Comparison of ENCODE assay signal across 9 cellular contexts in genomic region chr9:89555426-89556375, GRCh38. TPM values are rescaled to one million over a fixed set of nuclear protein-coding genes. Genes with fewer than 3 reads are reported as not detected.
A peak's percentile ranks its signal among the peaks of the same experiment; 100 is the strongest.
DNase-seq lines count a peak whose midpoint lies in the region; ATAC-seq and TF ChIP-seq lines count a peak whose summit lies in the region.
"Had no signal": no experiment of that assay in that cellular context is flagged by ENCODE, and none has a peak within 500 bp of the region (broad histone marks: within the 10 kb centered on the region; RNA-seq: fewer than 3 reads in every experiment).

No MANE protein-coding gene starts in this region.

- CTCF ChIA-PET in RWPE1 (lab: Yijun Ruan, JAX), result interaction anchor here (0.9 to 1.0 kb wide), 2 partner anchors 9 to 12 kb away, joined by 4 to 5 read pairs; no protein-coding TSS in a partner anchor

- POLR2A ChIA-PET in RWPE1 (lab: Yijun Ruan, JAX; ENCODE audit: low non-redundant PET), result interaction anchor here (0.5 kb wide), 1 partner anchor 11 kb away, joined by 3 read pairs; no protein-coding TSS in a partner anchor

- H3K4me3 Mint-ChIP-seq in H9, result no peak overlapping the region

- TF ChIP-seq CTCF in RWPE1 (conservative IDR thresholded peaks at IDR 0.05; ENCODE audit: low read depth), result no peak
- TF ChIP-seq CTCF in lung (IDR thresholded peaks at IDR 0.05; ENCODE audit: control extremely low read depth, extremely low read depth), result no peak
- TF ChIP-seq CTCF in esophagus squamous epithelium (IDR thresholded peaks at IDR 0.05), result no peak
- no peak for TF ChIP-seq CTCF in H9 (conservative IDR thresholded peaks at IDR 0.05)

- intact Hi-C loops in esophagus squamous epithelium (cut with DNase I), result no loop called here

- no peak overlapping the region for H2AFZ ChIP-seq in H9 (ENCODE audit: low read length)

- H3K56ac ChIP-seq in H9 (ENCODE audit: insufficient read length, low read depth, low read length), result no peak overlapping the region

- H3K4me1 Mint-ChIP-seq in H9, result peaks cover 17 to 19% of the 10 kb centered on the region in 2 experiments

- peaks cover 0 to 5% of the 10 kb centered on the region in 2 donors for H3K9me3 ChIP-seq in lung (ENCODE audit: control insufficient read depth in 2 of 2, insufficient read depth in 1 of 2, low read length in 1 of 2)
- no peaks in the 10 kb centered on the region for H3K9me3 ChIP-seq in esophagus squamous epithelium
- H3K9me3 ChIP-seq in H9 (ENCODE audit: control insufficient read depth, low read depth, low read length), result no peaks in the 10 kb centered on the region

- H3K4ac ChIP-seq in H9 (ENCODE audit: low read depth, low read length), result no peak overlapping the region

- no peak overlapping the region for H3T11ph ChIP-seq in H9 (ENCODE audit: low read length)

- H4K5ac ChIP-seq in H9 (ENCODE audit: insufficient read length, low read depth, low read length), result no peak overlapping the region

- H3K27me3 ChIP-seq in lung (ENCODE audit: control insufficient read depth, insufficient read depth), result no peaks in the 10 kb centered on the region
- no peaks in the 10 kb centered on the region for H3K27me3 ChIP-seq in esophagus squamous epithelium
- no peaks in the 10 kb centered on the region for H3K27me3 ChIP-seq in H9 (ENCODE audit: insufficient read depth, low read length)
- H3K27me3 ChIP-seq: cardiac muscle cell had no signal

- H3K79me2 ChIP-seq in H9 (ENCODE audit: insufficient read depth, low read length), result no peaks in the 10 kb centered on the region

- H2BK12ac ChIP-seq in H9 (ENCODE audit: insufficient read length, low read depth, low read length), result no peak overlapping the region

- no peak overlapping the region for H2AK5ac ChIP-seq in H9 (ENCODE audit: insufficient read length, low read length)

- H3K36me3 ChIP-seq in lung (ENCODE audit: control insufficient read depth in 2 of 2, insufficient read depth in 2 of 2, low read length in 2 of 2) (no peaks in the 10 kb centered on the region), esophagus squamous epithelium (no peaks in the 10 kb centered on the region)
- H3K36me3 ChIP-seq: cardiac muscle cell had no signal

- H3K79me1 ChIP-seq in H9 (ENCODE audit: insufficient read depth, low read depth, low read length, poor library complexity, severe bottlenecking), result no peaks in the 10 kb centered on the region

- H3K9ac ChIP-seq in H9 (ENCODE audit: extremely low read depth, insufficient read length, low read length), result no peak overlapping the region

- H3K27ac ChIP-seq in RWPE1 (peak overlapping the region; percentile 52), lung (ENCODE audit: low read depth in 1 of 2, low read length in 1 of 2) (peak overlapping the region in 1 of 2 donors; percentile 90), esophagus squamous epithelium (peak overlapping the region in 1 of 4 donors; percentile 42), H9 (ENCODE audit: insufficient read length, low read depth, low read length) (no peak overlapping the region)
- H3K27ac ChIP-seq: cardiac muscle cell had no signal

- no peaks in the 10 kb centered on the region for H3K23me2 ChIP-seq in H9 (ENCODE audit: insufficient read length, low read depth, low read length, poor library complexity, severe bottlenecking)

- WGBS in lung, 2 donors, result 62 to 69% methylated on average over 12 of the region's 12 CpGs
- 66 to 75% methylated on average over 7 to 8 of the region's 12 CpGs for WGBS in esophagus squamous epithelium, 2 donors
- no CpG with 5 or more reads among the region's 12 CpGs for WGBS in H9 (ENCODE audit: extremely low coverage, insufficient read length, low lambda C conversion rate)

- no peak overlapping the region for H3K14ac ChIP-seq in H9 (ENCODE audit: insufficient read depth, low read length)

- no peak overlapping the region for H2BK20ac ChIP-seq in H9 (ENCODE audit: low read depth, low read length, poor library complexity, severe bottlenecking)

- H3K23ac ChIP-seq in H9 (ENCODE audit: insufficient read length, low read depth, low read length), result no peak overlapping the region

- H4K91ac ChIP-seq in H9 (ENCODE audit: insufficient read length, low read depth, low read length), result no peak overlapping the region

- no peak overlapping the region for H3K4me2 ChIP-seq in H9 (ENCODE audit: insufficient read depth, insufficient read length, low read length)

- H2BK5ac ChIP-seq in H9 (ENCODE audit: insufficient read length, low read length), result no peak overlapping the region

- TF ChIP-seq POLR2A in GM18505 (IDR thresholded peaks at IDR 0.05; ENCODE audit: borderline replicate concordance, extremely low read depth, insufficient read depth, insufficient read length) (no peak), esophagus squamous epithelium (IDR thresholded peaks at IDR 0.05) (no peak)

- no peak overlapping the region for H4K8ac ChIP-seq in H9 (replicated peaks; ENCODE audit: insufficient read length, low read depth, low read length)

- H2BK120ac ChIP-seq in H9 (ENCODE audit: low read depth, low read length, poor library complexity, severe bottlenecking), result no peak overlapping the region

- H3K27ac Mint-ChIP-seq in H9, result peak overlapping the region in 1 of 3 experiments; percentile 20; a peak in 1 of 7 replicates

- ATAC-seq in GM18505 (IDR thresholded peaks at IDR 0.05; ENCODE audit: unreplicated experiment) (peak; percentile 54), HG02759 (IDR thresholded peaks at IDR 0.05; ENCODE audit: unreplicated experiment) (peak; percentile 73), lung (ENCODE audit: insufficient read depth, low FRiP score) (peak; percentile 49)

- no peak overlapping the region for H3K4me3 ChIP-seq in lung
- H3K4me3 ChIP-seq in esophagus squamous epithelium, result no peak overlapping the region
- H3K4me3 ChIP-seq: cardiac muscle cell had no signal

- H3K27me3 Mint-ChIP-seq in H9 (ENCODE audit: low read depth), result peaks cover 8% of the 10 kb centered on the region

- H2BK15ac ChIP-seq in H9 (ENCODE audit: low read depth, low read length), result no peak overlapping the region

- peaks cover 0 to 25% of the 10 kb centered on the region in 2 donors for H3K4me1 ChIP-seq in lung (ENCODE audit: control insufficient read depth in 2 of 2, insufficient read depth in 2 of 2, low read length in 2 of 2)
- H3K4me1 ChIP-seq in esophagus squamous epithelium, result peaks cover 0 to 9% (median 3%) of the 10 kb centered on the region in 3 donors
- H3K4me1 ChIP-seq in H9 (ENCODE audit: insufficient read depth, low read length), result no peaks in the 10 kb centered on the region

- H3K9me3 Mint-ChIP-seq in H9, result peaks cover 0 to 2% of the 10 kb centered on the region in 2 experiments; a peak in 1 of 5 replicates

- no peak for DNase-seq in RWPE1 (ENCODE audit: low spot score)
- DNase-seq in lung (ENCODE audit: low spot score), result peak; percentile 42
- no peak for DNase-seq in NCI-H748 (lab: John Stamatoyannopoulos, UW; ENCODE audit: unreplicated experiment)
- DNase-seq in esophagus squamous epithelium (lab: John Stamatoyannopoulos, UW), result no peak
- DNase-seq in H9, result no peak
- DNase-seq in SHP77 treated with DMSO at 0.1 percent for 48 hours (lab: John Stamatoyannopoulos, UW), result no peak

- no peaks in the 10 kb centered on the region for H4K20me1 ChIP-seq in H9 (ENCODE audit: control insufficient read depth, insufficient read depth, insufficient read length)

- no peaks in the 10 kb centered on the region; a peak in 1 of 7 replicates for H3K36me3 Mint-ChIP-seq in H9 (ENCODE audit: insufficient read depth in 1 of 3, low read depth in 3 of 3)

- H3K18ac ChIP-seq in H9 (ENCODE audit: insufficient read length, low read depth, low read length), result no peak overlapping the region

RNA-seq across cellular contexts. Expression of gene GADD45G, which starts 49.1 kb away (rescaled TPM):
- total RNA-seq in lung, result 10 to 100 TPM in 1 of 2 donors, 1 to 10 TPM in 1; 9.9 to 36.6 TPM
- 10 to 100 TPM; 30.4 to 70.3 TPM for polyA plus RNA-seq in lung
- 10 to 100 TPM in 2 of 4 donors, 1 to 10 TPM in 2; 1.8 to 18.7 (median 8.5) TPM for total RNA-seq in esophagus squamous epithelium
- total RNA-seq in H9 (2021), result 6.8 and 7.7 TPM in 2 replicates

RNA-seq across cellular contexts. Expression of gene SEMA4D, which starts 57.8 kb away (rescaled TPM):
- total RNA-seq in lung (10 to 100 TPM; 26.2 to 61.5 TPM), esophagus squamous epithelium (10 to 100 TPM; 12.8 to 52.0 (median 20.5) TPM), H9 (2021) (41.8 and 47.2 TPM in 2 replicates)
- 10 to 100 TPM in 1 of 2 donors, 1 to 10 TPM in 1; 6.7 to 31.9 TPM for polyA plus RNA-seq in lung
